In genomic region chr3:188853896-188854295, GRCh38 we compare ENCODE assay signal across 15 cellular contexts.
A peak's percentile ranks its signal among the peaks of the same experiment; 100 is the strongest.
DNase-seq lines count a peak whose midpoint lies in the region; ATAC-seq and TF ChIP-seq lines count a peak whose summit lies in the region.
"Had no signal": no experiment of that assay in that cellular context is flagged by ENCODE, and none has a peak within 500 bp of the region (broad histone marks: within the 10 kb centered on the region; RNA-seq: fewer than 3 reads in every experiment).

No MANE protein-coding gene starts in this region.

- dilution Hi-C loops in IMR-90 (cut with HindIII; ENCODE audit: low sequenced_read_pairs, unreplicated experiment) = no loop called here

- no peak overlapping the region for H3K9ac ChIP-seq in IMR-90 (ENCODE audit: low read depth, low read length)
- H3K9ac ChIP-seq in neuronal stem cell (ENCODE audit: low read depth, low read length, poor library complexity) = no peak overlapping the region
- H3K9ac ChIP-seq: BLaER1 treated with 17β-estradiol and CSF1 and Interleukin-3, amounts not matched to agents 10 nM and 100 nM had no signal

- ATAC-seq in IMR-90 (ENCODE audit: low read depth) = peak; percentile 51
- no peak for ATAC-seq in HG03460 (IDR thresholded peaks at IDR 0.05; ENCODE audit: unreplicated experiment)
- ATAC-seq in HG03039 (IDR thresholded peaks at IDR 0.05; ENCODE audit: unreplicated experiment) = no peak
- ATAC-seq: GM12878 had no signal

- no peaks in the 10 kb centered on the region for H3K27me3 ChIP-seq in IMR-90 (ENCODE audit: control insufficient read depth, insufficient read depth, low read length)
- no peaks in the 10 kb centered on the region for H3K27me3 ChIP-seq in dorsolateral prefrontal cortex
- no peaks in the 10 kb centered on the region for H3K27me3 ChIP-seq in neuronal stem cell (ENCODE audit: control insufficient read depth in 3 of 3, insufficient read depth in 3 of 3, low read depth in 1 of 3, low read length in 3 of 3)
- H3K27me3 ChIP-seq: BLaER1 treated with 17β-estradiol and CSF1 and Interleukin-3, amounts not matched to agents 10 nM and 100 nM had no signal

- H2AK9ac ChIP-seq in IMR-90 (replicated peaks; ENCODE audit: low read depth, low read length, poor library complexity) = no peak overlapping the region

- no peak overlapping the region for H4K91ac ChIP-seq in IMR-90 (ENCODE audit: insufficient read depth, low read depth, low read length)
- no peak overlapping the region for H4K91ac ChIP-seq in neuronal stem cell (ENCODE audit: low read depth, low read length, poor library complexity)

- no peak overlapping the region for H2BK12ac ChIP-seq in neuronal stem cell (ENCODE audit: low read length)

- H2BK15ac ChIP-seq in IMR-90 (ENCODE audit: low read depth, low read length) (peak overlapping the region; percentile 37; the same call in 1 of the 3 replicates), neuronal stem cell (ENCODE audit: low read length) (no peak overlapping the region)

- no CpG with 5 or more reads among the region's 1 CpG for WGBS in IMR-90 (ENCODE audit: extremely low coverage in 2 of 2, insufficient read length in 1 of 2), 2 experiments
- no CpG with 5 or more reads among the region's 1 CpG for WGBS in neuronal stem cell (ENCODE audit: extremely low coverage in 2 of 2, insufficient read length in 2 of 2, insufficient replicate concordance in 1 of 2), 2 donors

- no peaks in the 10 kb centered on the region for H3K36me3 ChIP-seq in IMR-90 (ENCODE audit: control insufficient read depth, insufficient read depth, low read length)
- no peaks in the 10 kb centered on the region for H3K36me3 ChIP-seq in neuronal stem cell (replicated peaks in 1 of 2; ENCODE audit: control insufficient read depth in 2 of 2, insufficient read depth in 2 of 2, low read length in 2 of 2)

- H2AFZ ChIP-seq in IMR-90 (replicated peaks; ENCODE audit: low read length, poor library complexity) (no peak overlapping the region), neuronal stem cell (ENCODE audit: low read length) (no peak overlapping the region)

- H4K5ac ChIP-seq in IMR-90 (ENCODE audit: low read depth, low read length) = no peak overlapping the region

- H3K4me3 ChIP-seq in IMR-90 (ENCODE audit: insufficient read depth, low read depth, low read length) (no peak overlapping the region), dorsolateral prefrontal cortex (peak overlapping the region in 2 of 59 donors; percentile 1), neuronal stem cell (ENCODE audit: low read length in 2 of 2) (no peak overlapping the region)
- H3K4me3 ChIP-seq: BLaER1 treated with 17β-estradiol and CSF1 and Interleukin-3, amounts not matched to agents 10 nM and 100 nM; GM12878 had no signal

- no peak overlapping the region for H3K56ac ChIP-seq in IMR-90 (ENCODE audit: extremely low read depth, insufficient read depth, low read length)

- peak overlapping the region in 1 of 2 experiments; percentile 48; a peak in 3 of 4 replicates for H4K8ac ChIP-seq in IMR-90 (ENCODE audit: low read depth in 2 of 2, low read length in 2 of 2)
- no peak overlapping the region for H4K8ac ChIP-seq in neuronal stem cell (ENCODE audit: low read depth, low read length)

- H3K18ac ChIP-seq in IMR-90 (ENCODE audit: low read depth, low read length) = no peak overlapping the region; the same call in 1 of the 2 replicates
- H3K18ac ChIP-seq in neuronal stem cell (ENCODE audit: low read length) = no peak overlapping the region

- H3K9me3 ChIP-seq in IMR-90 (ENCODE audit: control insufficient read depth, insufficient read depth, low read length) (no peaks in the 10 kb centered on the region), neuronal stem cell (replicated peaks in 1 of 2; ENCODE audit: control insufficient read depth in 2 of 2, insufficient read depth in 1 of 2, low read depth in 1 of 2, low read length in 2 of 2) (no peaks in the 10 kb centered on the region)
- H3K9me3 ChIP-seq: BLaER1 treated with 17β-estradiol and CSF1 and Interleukin-3, amounts not matched to agents 10 nM and 100 nM had no signal

- H3K27ac ChIP-seq in IMR-90 (ENCODE audit: insufficient read depth, low read length) (peak overlapping the region; percentile 0; the same call in 1 of the 2 replicates), dorsolateral prefrontal cortex (peak overlapping the region in 53 of 59 donors; percentile 21 to 86 (median 69)), substantia nigra (ENCODE audit: low read depth, low read length, poor library complexity, severe bottlenecking) (peak overlapping the region; percentile 52), neuronal stem cell (replicated peaks; ENCODE audit: low read length) (no peak overlapping the region)

- DNase-seq in IMR-90 = peak; percentile 52
- DNase-seq in dorsolateral prefrontal cortex = no peak
- DNase-seq in iris pigment epithelial cell (ENCODE audit: low read depth) = peak; percentile 39
- no peak for DNase-seq in substantia nigra (lab: John Stamatoyannopoulos, UW)
- DNase-seq in neuronal stem cell (ENCODE audit: low spot score) = no peak
- no peak for DNase-seq in NCI-H146 treated with DMSO at 0.1 percent for 48 hours (lab: John Stamatoyannopoulos, UW; ENCODE audit: unreplicated experiment)
- DNase-seq: activated naive CD8-positive, alpha-beta T cell treated with anti-CD3 and anti-CD28 coated beads for 36 hours; DND-41; NCI-H187; NCI-H526 treated with DMSO at 0.1 percent for 48 hours; RPMI8226 had no signal

- H3K4me1 ChIP-seq in IMR-90 (ENCODE audit: control insufficient read depth, insufficient read depth, low read length) (peaks cover 18% of the 10 kb centered on the region), neuronal stem cell (ENCODE audit: control insufficient read depth in 2 of 2, insufficient read depth in 1 of 2, low read depth in 1 of 2, low read length in 2 of 2) (peaks cover 5 to 6% of the 10 kb centered on the region in 2 donors)

- H2BK5ac ChIP-seq in IMR-90 (ENCODE audit: low read depth, low read length, poor library complexity, severe bottlenecking) (peak overlapping the region; percentile 82), neuronal stem cell (ENCODE audit: low read length) (no peak overlapping the region)

- peaks cover 20 to 58% of the 10 kb centered on the region in 2 experiments for H3K79me1 ChIP-seq in IMR-90 (ENCODE audit: low read depth in 1 of 2, low read length in 2 of 2)
- no peaks in the 10 kb centered on the region for H3K79me1 ChIP-seq in neuronal stem cell (ENCODE audit: low read depth, low read length)

- H3K4ac ChIP-seq in IMR-90 (ENCODE audit: low read depth, low read length) (no peak overlapping the region; the same call in 1 of the 2 replicates), neuronal stem cell (ENCODE audit: low read length) (no peak overlapping the region)

- H3K23ac ChIP-seq in IMR-90 (ENCODE audit: low read depth, low read length) = no peak overlapping the region; the same call in 1 of the 2 replicates
- no peak overlapping the region for H3K23ac ChIP-seq in neuronal stem cell (ENCODE audit: low read depth, low read length, poor library complexity)

- TF ChIP-seq CTCF in IMR-90 (conservative IDR thresholded peaks at IDR 0.05; ENCODE audit: low read depth, low read length) = no peak
- no peak for TF ChIP-seq CTCF in dorsolateral prefrontal cortex (IDR thresholded peaks at IDR 0.05 in 54 of 56, conservative IDR thresholded peaks at IDR 0.05 in 2 of 56; ENCODE audit: low read depth in 1 of 56, partially characterized antibody in 56 of 56)

- H4K20me1 ChIP-seq in IMR-90 (ENCODE audit: insufficient read depth, low read length) = peaks cover 6% of the 10 kb centered on the region; the same call in 1 of the 2 replicates
- H4K20me1 ChIP-seq: BLaER1 treated with 17β-estradiol and CSF1 and Interleukin-3, amounts not matched to agents 10 nM and 100 nM had no signal

- TF ChIP-seq POLR2A in IMR-90 (IDR thresholded peaks at IDR 0.05; ENCODE audit: low read depth, low read length) = no peak

- in situ Hi-C loops in IMR-90 (cut with MboI; ENCODE audit: low sequenced_read_pairs) = no loop called here

- no peak overlapping the region for H3K4me2 ChIP-seq in IMR-90 (ENCODE audit: low read depth, low read length)
- H3K4me2 ChIP-seq in neuronal stem cell (ENCODE audit: insufficient read depth, low read length, poor library complexity, severe bottlenecking) = no peak overlapping the region

- H3K14ac ChIP-seq in IMR-90 (replicated peaks; ENCODE audit: low read depth, low read length) (no peak overlapping the region), neuronal stem cell (ENCODE audit: low read length) (no peak overlapping the region)

- POLR2A ChIA-PET in IMR-90 (lab: Charles Lee; ENCODE audit: unreplicated experiment) = no interaction called here

- no peak overlapping the region for H2AK5ac ChIP-seq in IMR-90 (ENCODE audit: low read depth, low read length)
- no peak overlapping the region for H2AK5ac ChIP-seq in neuronal stem cell (ENCODE audit: low read depth, low read length)

- H2BK120ac ChIP-seq in IMR-90 (ENCODE audit: low read depth, low read length) (peak overlapping the region; percentile 76; the same call in 1 of the 2 replicates), neuronal stem cell (ENCODE audit: low read depth, low read length) (no peak overlapping the region)

- CTCF ChIA-PET in IMR-90 (lab: Yijun Ruan, JAX) = interaction anchor here (0.6 kb wide), 1 partner anchor 204 kb away, joined by 6 read pairs; no protein-coding TSS in a partner anchor

- H2BK20ac ChIP-seq in IMR-90 (ENCODE audit: low read depth, low read length) = no peak overlapping the region

- H3K9me1 ChIP-seq in IMR-90 (ENCODE audit: insufficient read depth, low read length) = peaks cover 9% of the 10 kb centered on the region

- BruUV-seq in IMR-90 (replicated peaks; lab: Mats Ljungman, UMichigan) = no TSS peak

- no peak for TF ChIP-seq RAD21 in IMR-90 (IDR thresholded peaks at IDR 0.05; ENCODE audit: low read length)

- intact Hi-C loops in IMR-90 (cut with micrococcal nuclease) (loop anchor here (1.0 kb wide), 1 partner anchor 28 kb away; no protein-coding TSS in a partner anchor), dorsolateral prefrontal cortex (cut with DNase I) (loop anchor here in 1 of 2 donors (2.0 to 5.0 kb wide), 2 partner anchors 93 to 1107 kb away; partner anchors contain the start of gene BCL6)

TF ChIP-seq in IMR-90, 13 proteins besides CTCF, POLR2A, EP300 and RAD21:
- TF ChIP-seq MAFK (IDR thresholded peaks at IDR 0.05; ENCODE audit: low read depth, low read length) (no peak), CEBPB (IDR thresholded peaks at IDR 0.05; ENCODE audit: low read depth, low read length) (peak; percentile 55)

Comparison
In these comparisons a context has a peak if more than half of its experiments do, and no peak if none do; other contexts are left out.
1. DNase-seq: peak in IMR-90 (single experiment) and iris pigment epithelial cell (single experiment); none in dorsolateral prefrontal cortex (0 of 10), substantia nigra (0 of 49), neuronal stem cell (single experiment) and NCI-H146 treated with DMSO at 0.1 percent for 48 hours (single experiment).